Comparison of ENCODE assay signal across 1 cellular context in genomic region chr2:46669996-46670793, GRCh38.
A peak's percentile ranks its signal among the peaks of the same experiment; 100 is the strongest.
TF ChIP-seq lines count a peak whose summit lies in the region.

No MANE protein-coding gene starts in this region.

TF ChIP-seq in SK-N-SH, 30 proteins besides CTCF, POLR2A, EP300 and RAD21 (continued from another document):
- TF ChIP-seq USF2 (IDR thresholded peaks at IDR 0.05; ENCODE audit: borderline replicate concordance, low read depth, low read length) (no peak), RCOR1 (IDR thresholded peaks at IDR 0.05; ENCODE audit: low read length) (no peak), SIN3A (IDR thresholded peaks at IDR 0.05; ENCODE audit: borderline replicate concordance, low read depth, low read length) (no peak), TCF12 (IDR thresholded peaks at IDR 0.05) (peak; percentile 17; the same call in 1 of the 2 replicates), JUND (IDR thresholded peaks at IDR 0.05) (0 out of 2 replicates have a peak, but pooled peaks have one; percentile 36)
